ENCODE assay signal across 16 cellular contexts in genomic region chr7:139553991-139554700, GRCh38. TPM values are rescaled to one million over a fixed set of nuclear protein-coding genes. Genes with fewer than 3 reads are reported as not detected.
"Had no signal": no experiment of that assay in that cellular context is flagged by ENCODE, and none has a peak within 500 bp of the region (broad histone marks: within the 10 kb centered on the region; RNA-seq: fewer than 3 reads in every experiment).

No MANE protein-coding gene starts in this region.

RNA-seq across cellular contexts. Expression of gene CLEC2L, which starts 30.7 kb away (rescaled TPM):
- total RNA-seq: activated B cell treated with CpG ODN at 0.5 μM for 24 hours; activated CD4-positive, alpha-beta memory T cell treated with anti-CD3 and anti-CD28 coated beads for 36 hours; activated naive CD4-positive, alpha-beta T cell treated with anti-CD3 and anti-CD28 coated beads for 36 hours; activated naive CD4-positive, alpha-beta T cell treated with anti-CD3 and anti-CD28 coated beads, Interleukin-2, amount 50 U/mL, for 72 hours; activated T-cell treated with anti-CD3 and anti-CD28 coated beads, Interleukin-2, amount 50 U/mL, for 4 hours; activated T-helper 1 cell treated with anti-CD3 and anti-CD28 coated beads, Interleukin-12 subunit alpha, Interleukin-12 subunit beta, Interleukin-2, Interleukin-4 antibody, amounts not matched to agents 30 ng/mL and 10 ng/mL and 1 ng/mL, durations not matched to agents 14 hours and 24 hours and 36 hours; astrocyte; body of pancreas; breast epithelium; cardiac septum; MCF 10A; PC-3; Peyer's patch; SJSA1 had no signal
- polyA plus RNA-seq: adrenal gland, SK-N-SH had no signal
